8 cellular contexts compared by ENCODE assay signal in genomic region chr2:206800501-206801416, GRCh38. TPM values are rescaled to one million over a fixed set of nuclear protein-coding genes. Genes with fewer than 3 reads are reported as not detected.
DNase-seq lines count a peak whose midpoint lies in the region; ATAC-seq and TF ChIP-seq lines count a peak whose summit lies in the region.

No MANE protein-coding gene starts in this region.

- in situ Hi-C loops in T47D (cut with HindIII; ENCODE audit: low pct_unique_long_range_greater_than_20kb, low sequenced_read_pairs) = no loop called here

- H3K4me1 Mint-ChIP-seq in HFFc6 (ENCODE audit: low read depth) = peaks cover 20% of the 10 kb centered on the region

- CTCF ChIA-PET in GM10248 (lab: Yijun Ruan, JAX) = interaction anchor here (0.9 to 5.2 kb wide), 34 partner anchors 10 to 1240 kb away, joined by 3 to 57 read pairs (median 4); partner anchors contain the start of genes FASTKD2 and MDH1B

- no peaks in the 10 kb centered on the region for H3K9me3 Mint-ChIP-seq in HFFc6

- H3K36me3 Mint-ChIP-seq in HFFc6 (ENCODE audit: low read depth) = no peaks in the 10 kb centered on the region

- H3K4me3 Mint-ChIP-seq in HFFc6 = no peak overlapping the region; the same call in 1 of the 2 replicates

- DNase-seq in GM10248 (ENCODE audit: extremely low spot score) (peak; percentile 48), HFFc6 (peak; percentile 71), NCI-H146 treated with DMSO at 0.1 percent for 48 hours (lab: John Stamatoyannopoulos, UW; ENCODE audit: unreplicated experiment) (peak; percentile 1), T-helper 9 cell (peak; percentile 7), T47D (ENCODE audit: low read depth in 1 of 2, low spot score in 1 of 2) (peak; percentile 8 to 78), iris pigment epithelial cell (ENCODE audit: low read depth) (peak; percentile 77)
- DNase-seq in stimulated activated CD4-positive, alpha-beta T cell treated with anti-CD3 and anti-CD28 coated beads, Interleukin-15, amount 100 ng/mL, for 24 hours = peak; percentile 51

- POLR2A ChIA-PET in GM10248 (lab: Yijun Ruan, JAX) = no interaction called here

- ATAC-seq in HG03439 (IDR thresholded peaks at IDR 0.05; ENCODE audit: unreplicated experiment) = no peak

- no peaks in the 10 kb centered on the region; the same call in 1 of the 2 replicates for H3K27me3 Mint-ChIP-seq in HFFc6 (ENCODE audit: insufficient read depth)

- TF ChIP-seq CTCF in GM10248 (IDR thresholded peaks at IDR 0.05; ENCODE audit: control extremely low read depth, extremely low read depth, low read depth, missing control alignments) = peak; percentile 66
- TF ChIP-seq CTCF in HFFc6 (IDR thresholded peaks at IDR 0.05) = peak; percentile 84

- H3K27ac Mint-ChIP-seq in HFFc6 = no peak overlapping the region

RNA-seq across cellular contexts. Expression of gene FASTKD2, which starts 35.4 kb away (rescaled TPM):
- total RNA-seq in HFFc6 (2021; fragmentation: NEBNext Ultra II Directional; extraction: Animal tissue kit (Norgen Biotek cat#: 25700)) = 10 to 100 TPM; 20.3 to 27.2 (median 25.4) TPM

RNA-seq across cellular contexts. Expression of gene MDH1B, which starts 35.6 kb away (rescaled TPM):
- total RNA-seq in HFFc6 (2021; fragmentation: NEBNext Ultra II Directional; extraction: Animal tissue kit (Norgen Biotek cat#: 25700)) = under 1 TPM in 5 of 6 experiments, not detected in 1; 0.07 to 0.68 (median 0.46) TPM

Comparison
In these comparisons a context has a peak if more than half of its experiments do, and no peak if none do; other contexts are left out.
1. DNase-seq: peak in every context shown above with its lines; median percentile 77 in iris pigment epithelial cell; 71 in HFFc6; 51 in stimulated activated CD4-positive, alpha-beta T cell treated with anti-CD3 and anti-CD28 coated beads, Interleukin-15, amount 100 ng/mL, for 24 hours; 48 in GM10248; 43 in T47D; 7 in T-helper 9 cell; 1 in NCI-H146 treated with DMSO at 0.1 percent for 48 hours.